ENCODE assay signal across 8 cellular contexts in genomic region chr21:29073222-29074006, GRCh38. TPM values are rescaled to one million over a fixed set of nuclear protein-coding genes. Genes with fewer than 3 reads are reported as not detected.
DNase-seq lines count a peak whose midpoint lies in the region; ATAC-seq, FAIRE-seq and TF ChIP-seq lines count a peak whose summit lies in the region.

CCT8 (minus strand) TSS chr21:29073648; CDS start chr21:29073590, 58 bp downstream.

- ATAC-seq in GM18907 (IDR thresholded peaks at IDR 0.05; ENCODE audit: unreplicated experiment) (peak; percentile 93), HG03159 (IDR thresholded peaks at IDR 0.05; ENCODE audit: unreplicated experiment) (peak; percentile 83)

- peak within 1 kb of the TSS; percentile 99 for H3K9ac ChIP-seq in iPS-20b (ENCODE audit: low read depth, low read length)

- H3K27ac ChIP-seq in iPS-20b (ENCODE audit: low read length) = peak within 1 kb of the TSS; percentile 91
- H3K27ac ChIP-seq in skin epidermis = peak within 1 kb of the TSS; percentile 76 to 98 (median 93)

- H3K36me3 ChIP-seq in bronchial epithelial cell (ENCODE audit: control insufficient read depth, insufficient read depth, low read length) (peaks cover 1% of the 10 kb centered on the region), iPS-20b (ENCODE audit: insufficient read depth, low read depth, low read length) (peaks cover 21% of the 10 kb centered on the region)

- TF ChIP-seq CTCF in AG04449 (IDR thresholded peaks at IDR 0.05; ENCODE audit: insufficient read depth, low read length, missing control alignments) (no peak), WI38 (IDR thresholded peaks at IDR 0.05; ENCODE audit: low read depth, low read length) (no peak), bronchial epithelial cell (IDR thresholded peaks at IDR 0.05; ENCODE audit: insufficient read depth, low read length, severe bottlenecking) (no peak)

- DNase-seq in AG04449 (ENCODE audit: low read depth, low spot score) = peak; percentile 97
- DNase-seq in NCI-H2227 treated with DMSO at 0.1 percent for 48 hours (lab: John Stamatoyannopoulos, UW) = peak; percentile 97
- DNase-seq in bronchial epithelial cell (ENCODE audit: low read depth) = peak; percentile 97

- peak; percentile 55 for FAIRE-seq in bronchial epithelial cell (lab: Jason Lieb, UNC)

- peaks cover 10% of the 10 kb centered on the region; the same call in 1 of the 2 replicates for H3K4me1 ChIP-seq in iPS-20b (ENCODE audit: insufficient read depth, low read length)

- peak within 1 kb of the TSS; percentile 98 for H3K4me3 ChIP-seq in AG04449 (ENCODE audit: low read depth, low read length)
- H3K4me3 ChIP-seq in WI38 (ENCODE audit: low read depth, low read length) = peak within 1 kb of the TSS; percentile 90
- H3K4me3 ChIP-seq in bronchial epithelial cell (ENCODE audit: low read depth, low read length) = peak within 1 kb of the TSS; percentile 74
- peak within 1 kb of the TSS; percentile 84 for H3K4me3 ChIP-seq in iPS-20b (ENCODE audit: low read length)
- H3K4me3 ChIP-seq in skin epidermis = peak within 1 kb of the TSS; percentile 58 to 96 (median 76)

- H3K9me3 ChIP-seq in iPS-20b (ENCODE audit: insufficient read depth, low read depth, low read length) = no peaks in the 10 kb centered on the region

- POLR2A ChIA-PET in AG04449 (lab: Yijun Ruan, JAX) = interaction anchor here (0.6 to 2.2 kb wide), 6 partner anchors 14 to 226 kb away, joined by 3 to 12 read pairs (median 4); partner anchors contain the start of genes BACH1 and USP16

- no peaks in the 10 kb centered on the region for H3K27me3 ChIP-seq in bronchial epithelial cell (ENCODE audit: control insufficient read depth, insufficient read depth, low read length)
- no peaks in the 10 kb centered on the region for H3K27me3 ChIP-seq in iPS-20b (ENCODE audit: insufficient read depth, low read length)

- CTCF ChIA-PET in AG04449 (lab: Yijun Ruan, JAX) = interaction anchor here (0.9 to 1.6 kb wide), 5 partner anchors 13 to 229 kb away, joined by 3 read pairs; no protein-coding TSS in a partner anchor

RNA-seq across cellular contexts. Expression of gene CCT8, which starts in this region (rescaled TPM):
- total RNA-seq in bronchial epithelial cell = 117 and 222 TPM in 2 replicates

Comparison
In these comparisons a context has a peak if more than half of its experiments do, and no peak if none do; other contexts are left out.
1. Peak in every context shown above with its lines: DNase-seq, ATAC-seq, H3K4me3 ChIP-seq and H3K27ac ChIP-seq.